8 cellular contexts compared by ENCODE assay signal in the genomic region with DNA sequence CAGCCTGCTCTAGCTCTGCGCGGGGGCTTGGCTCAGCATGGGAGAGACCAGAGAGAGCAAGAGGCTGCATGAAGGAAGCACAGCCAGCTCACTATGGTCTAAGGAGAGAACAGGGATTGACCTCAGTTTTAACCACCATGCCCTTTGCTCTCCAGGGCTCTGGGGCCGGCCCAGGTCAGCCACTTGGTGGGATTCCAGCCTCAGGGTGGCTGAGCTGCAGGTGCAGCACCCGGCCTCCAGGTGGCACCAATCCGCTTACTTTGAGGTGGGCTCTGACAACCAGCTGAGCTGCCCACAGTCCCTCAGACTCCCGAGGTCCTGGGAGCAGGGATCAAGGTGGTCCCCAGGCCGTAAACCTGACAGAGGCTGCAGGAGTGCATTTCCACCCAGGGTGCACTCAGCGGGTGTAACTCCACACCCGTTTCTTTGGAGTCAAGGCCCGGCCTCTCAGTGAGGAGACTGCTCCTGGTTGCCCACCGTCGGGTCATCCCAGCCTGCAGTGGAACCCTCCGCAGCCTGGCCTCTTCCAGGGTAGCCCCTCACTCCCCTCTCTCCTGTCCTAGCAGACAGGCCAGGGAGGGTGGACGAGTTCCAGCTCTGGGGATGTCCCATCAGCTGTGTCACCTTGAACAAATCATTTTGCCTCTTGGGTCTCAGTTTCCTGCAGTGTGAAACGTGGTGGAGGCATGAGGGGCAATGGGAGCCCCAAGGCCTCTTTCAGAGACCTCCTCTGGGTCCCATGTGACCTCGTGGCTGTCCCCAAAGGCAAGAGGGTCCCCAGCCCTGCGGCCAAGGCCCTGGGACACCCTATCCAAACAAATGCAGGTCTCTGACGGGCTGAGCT.
A peak's percentile ranks its signal among the peaks of the same experiment; 100 is the strongest.
DNase-seq lines count a peak whose midpoint lies in the region; ATAC-seq lines count a peak whose summit lies in the region.

No MANE protein-coding gene starts in this region.

- no peaks in the 10 kb centered on the region for H3K36me3 ChIP-seq in HUES6 (ENCODE audit: control insufficient read depth, insufficient read depth, low read length)

- H3K27ac ChIP-seq in HUES6 (ENCODE audit: low read depth, low read length): no peak overlapping the region

- peak overlapping the region; percentile 51 for H3K4me3 ChIP-seq in HUES6 (ENCODE audit: low read depth, low read length)
- H3K4me3 ChIP-seq in iPS-11a (ENCODE audit: low read depth, low read length): peak overlapping the region; percentile 17

- DNase-seq in EL (peak; percentile 47), T-helper 1 cell (peak in 3 of 5 donors; percentile 25 to 45 (median 37)), amniotic stem cell (lab: John Stamatoyannopoulos, UW) (peak; percentile 42), cerebellar nuclear complex (lab: John Stamatoyannopoulos, UW) (no peak)
- DNase-seq in stimulated activated CD4-positive, alpha-beta T cell treated with anti-CD3 and anti-CD28 coated beads, Interleukin-12 subunit alpha, Interleukin-12 subunit beta, amount 100 ng/mL, for 24 hours (ENCODE audit: low read depth in 2 of 2): peak; percentile 15 to 47

- peaks cover 16% of the 10 kb centered on the region; the same call in 1 of the 2 replicates for H3K4me1 ChIP-seq in HUES6 (ENCODE audit: control insufficient read depth, insufficient read depth, low read length)

- peaks cover 38% of the 10 kb centered on the region for H3K27me3 ChIP-seq in HUES6 (ENCODE audit: control insufficient read depth, insufficient read depth, low read length)

- no peak for ATAC-seq in HG03354 (IDR thresholded peaks at IDR 0.05; ENCODE audit: poor library complexity, severe bottlenecking, unreplicated experiment)

- no peaks in the 10 kb centered on the region for H3K9me3 ChIP-seq in HUES6 (ENCODE audit: control insufficient read depth, insufficient read depth, low read depth, low read length)

- H3K9ac ChIP-seq in HUES6 (ENCODE audit: low read length): no peak overlapping the region

Comparison
In these comparisons a context has a peak if more than half of its experiments do, and no peak if none do; other contexts are left out.
1. DNase-seq: peak in EL (single experiment), T-helper 1 cell (3 of 5), amniotic stem cell (single experiment) and stimulated activated CD4-positive, alpha-beta T cell treated with anti-CD3 and anti-CD28 coated beads, Interleukin-12 subunit alpha, Interleukin-12 subunit beta, amount 100 ng/mL, for 24 hours (2 of 2); none in cerebellar nuclear complex (0 of 2).